In genomic region chr9:133591116-133591910, GRCh38 we compare ENCODE assay signal across 18 cellular contexts. TPM values are rescaled to one million over a fixed set of nuclear protein-coding genes. Genes with fewer than 3 reads are reported as not detected.
"Had no signal": no experiment of that assay in that cellular context is flagged by ENCODE, and none has a peak within 500 bp of the region (broad histone marks: within the 10 kb centered on the region; RNA-seq: fewer than 3 reads in every experiment).

No MANE protein-coding gene starts in this region.

- H3K4me1 ChIP-seq: colonic mucosa, esophagus squamous epithelium, left lung, upper lobe of right lung had no signal

- FAIRE-seq: islet of Langerhans had no signal

- H3K36me3 ChIP-seq: colonic mucosa, esophagus squamous epithelium, left lung, upper lobe of right lung had no signal

- DNase-seq: activated B cell treated with CpG ODN at 0.5 μM for 24 hours; activated CD4-positive, alpha-beta T cell treated with anti-CD3 and anti-CD28 coated beads, Interleukin-2, amount 10 ng/mL, durations not matched to agents 7 days and 5 days; activated CD8-positive, alpha-beta memory T cell treated with anti-CD3 and anti-CD28 coated beads for 24 hours; activated naive CD4-positive, alpha-beta T cell treated with anti-CD3 and anti-CD28 coated beads, Interleukin-2, amount 10 ng/mL, durations not matched to agents 7 days and 5 days; caudate nucleus; colonic mucosa; esophagus squamous epithelium; foreskin fibroblast; stimulated activated CD4-positive, alpha-beta T cell treated with anti-CD3 and anti-CD28 coated beads, Interleukin-12 subunit alpha, Interleukin-12 subunit beta, amount 100 ng/mL, for 4 hours; stimulated activated naive CD4-positive, alpha-beta T cell; upper lobe of right lung had no signal

- H3K9me3 ChIP-seq: colonic mucosa, upper lobe of right lung had no signal

- H3K27ac ChIP-seq: colonic mucosa, esophagus squamous epithelium, left lung, upper lobe of right lung had no signal

- H3K4me3 ChIP-seq: colonic mucosa, esophagus squamous epithelium, left lung, upper lobe of right lung had no signal

RNA-seq across cellular contexts. Expression of gene FAM163B, which starts 17.9 kb away (rescaled TPM):
- total RNA-seq: activated B cell treated with CpG ODN at 0.5 μM for 24 hours; activated CD4-positive, alpha-beta T cell treated with anti-CD3 and anti-CD28 coated beads, Interleukin-2, amount 10 ng/mL, durations not matched to agents 7 days and 5 days; activated T-helper 17 cell treated with anti-CD3 and anti-CD28 coated beads, Interleukin-2, amount 50 U/mL, for 72 hours; esophagus squamous epithelium; omental fat pad; pulmonary artery endothelial cell; upper lobe of right lung had no signal
- polyA plus RNA-seq: adipose tissue had no signal

RNA-seq across cellular contexts. Expression of gene DBH, which starts 44.9 kb away (rescaled TPM):
- total RNA-seq: activated B cell treated with CpG ODN at 0.5 μM for 24 hours; activated CD4-positive, alpha-beta T cell treated with anti-CD3 and anti-CD28 coated beads, Interleukin-2, amount 10 ng/mL, durations not matched to agents 7 days and 5 days; activated T-helper 17 cell treated with anti-CD3 and anti-CD28 coated beads, Interleukin-2, amount 50 U/mL, for 72 hours; colonic mucosa; esophagus squamous epithelium; pulmonary artery endothelial cell; temporal lobe; upper lobe of right lung had no signal

RNA-seq across cellular contexts. Expression of gene ADAMTSL2, which starts 56.8 kb away (rescaled TPM):
- total RNA-seq: activated B cell treated with CpG ODN at 0.5 μM for 24 hours; activated CD4-positive, alpha-beta T cell treated with anti-CD3 and anti-CD28 coated beads, Interleukin-2, amount 10 ng/mL, durations not matched to agents 7 days and 5 days; activated T-helper 17 cell treated with anti-CD3 and anti-CD28 coated beads, Interleukin-2, amount 50 U/mL, for 72 hours; pulmonary artery endothelial cell had no signal
